In genomic region chr10:35643976-35644799, GRCh38 we compare ENCODE assay signal across 1 cellular context.
TF ChIP-seq lines count a peak whose summit lies in the region.

No MANE protein-coding gene starts in this region.

TF ChIP-seq in SK-N-SH treated with all-trans-retinoic acid at 6 μM for 48 hours, 23 proteins besides CTCF, POLR2A, EP300 and RAD21 (continued from another document):
- TF ChIP-seq CSRNP3 (CRISPR knock-in tag; IDR thresholded peaks at IDR 0.05) (no peak), TSHZ2 (CRISPR knock-in tag; IDR thresholded peaks at IDR 0.05) (no peak), ISL1 (CRISPR knock-in tag; IDR thresholded peaks at IDR 0.05) (no peak), CSDC2 (CRISPR knock-in tag; IDR thresholded peaks at IDR 0.05) (no peak)
TF ChIP-seq in SK-N-SH treated with all-trans-retinoic acid at 6 μM for 48 hours: peak in this region for 0.
